18 cellular contexts compared by ENCODE assay signal in genomic region chr9:131485206-131485605, GRCh38. TPM values are rescaled to one million over a fixed set of nuclear protein-coding genes. Genes with fewer than 3 reads are reported as not detected.
DNase-seq lines count a peak whose midpoint lies in the region; ATAC-seq and TF ChIP-seq lines count a peak whose summit lies in the region.
"Had no signal": no experiment of that assay in that cellular context is flagged by ENCODE, and none has a peak within 500 bp of the region (broad histone marks: within the 10 kb centered on the region; RNA-seq: fewer than 3 reads in every experiment).

No MANE protein-coding gene starts in this region.

- no peak for TF ChIP-seq CTCF in MM.1S (IDR thresholded peaks at IDR 0.05; ENCODE audit: low read length)
- no peak for TF ChIP-seq CTCF in sigmoid colon (IDR thresholded peaks at IDR 0.05)
- no peak for TF ChIP-seq CTCF in GM13976 (IDR thresholded peaks at IDR 0.05; ENCODE audit: borderline replicate concordance, control extremely low read depth, extremely low read depth, insufficient read depth, missing control alignments)

- H3K27me3 ChIP-seq in MM.1S (replicated peaks; ENCODE audit: insufficient read depth, low read length) (no peaks in the 10 kb centered on the region), right cardiac atrium (ENCODE audit: control insufficient read depth, insufficient read depth) (no peaks in the 10 kb centered on the region), sigmoid colon (no peaks in the 10 kb centered on the region)
- H3K27me3 ChIP-seq: BE2C had no signal

- no peak overlapping the region for H2AFZ ChIP-seq in MM.1S (ENCODE audit: low read length)

- no peak for DNase-seq in activated naive CD4-positive, alpha-beta T cell treated with anti-CD3 and anti-CD28 coated beads, Interleukin-2, amount 10 ng/mL, durations not matched to agents 7 days and 5 days
- no peak for DNase-seq in activated naive CD4-positive, alpha-beta T cell treated with anti-CD3 and anti-CD28 coated beads for 36 hours
- DNase-seq in MM.1S (no peak), right cardiac atrium (peak in 2 of 3 donors; percentile 38 to 47), sigmoid colon (no peak), GM13976 (ENCODE audit: low spot score) (no peak), middle frontal gyrus (ENCODE audit: extremely low spot score, low spot score) (no peak), GM19238 (ENCODE audit: insufficient read length, low spot score) (no peak)
- DNase-seq: 8988T; BE2C; CD8-positive, alpha-beta T cell; DMS79 treated with DMSO at 0.1 percent for 48 hours; Karpas-422; NCI-H1105 treated with DMSO at 0.1 percent for 48 hours; NCI-H1694 treated with DMSO at 0.1 percent for 48 hours; NCI-H2107; NCI-H2227 treated with DMSO at 0.1 percent for 48 hours; NCI-H524 treated with DMSO at 0.1 percent for 48 hours had no signal

- intact Hi-C loops in activated naive CD4-positive, alpha-beta T cell treated with anti-CD3 and anti-CD28 coated beads for 36 hours (cut with micrococcal nuclease), result no loop called here
- intact Hi-C loops in right cardiac atrium (cut with DNase I) (no loop called here), sigmoid colon (cut with DNase I) (no loop called here)

- H3K4me3 ChIP-seq in MM.1S (ENCODE audit: low read length), result no peak overlapping the region
- H3K4me3 ChIP-seq in right cardiac atrium (ENCODE audit: low read length), result no peak overlapping the region
- no peak overlapping the region for H3K4me3 ChIP-seq in sigmoid colon

- CTCF ChIA-PET in activated naive CD4-positive, alpha-beta T cell treated with anti-CD3 and anti-CD28 coated beads, Interleukin-2, amount 10 ng/mL, durations not matched to agents 7 days and 5 days (lab: Charles Lee), result no interaction called here
- CTCF ChIA-PET in activated naive CD4-positive, alpha-beta T cell treated with anti-CD3 and anti-CD28 coated beads for 36 hours (lab: Charles Lee), result no interaction called here

- 86% methylated on average over 12 of the region's 12 CpGs for WGBS in right cardiac atrium
- 90 to 93% methylated on average over 12 of the region's 12 CpGs for WGBS in sigmoid colon, 2 donors

- H3K4me2 ChIP-seq in MM.1S (ENCODE audit: low read depth, low read length), result no peak overlapping the region

- H3K36me3 Mint-ChIP-seq in activated naive CD4-positive, alpha-beta T cell treated with anti-CD3 and anti-CD28 coated beads, Interleukin-2, amount 10 ng/mL, durations not matched to agents 7 days and 5 days, result peaks cover 75% of the 10 kb centered on the region
- H3K36me3 Mint-ChIP-seq in activated naive CD4-positive, alpha-beta T cell treated with anti-CD3 and anti-CD28 coated beads for 36 hours (ENCODE audit: low read depth), result peaks cover 50% of the 10 kb centered on the region

- peaks cover 15% of the 10 kb centered on the region for H3F3A ChIP-seq in MM.1S (ENCODE audit: insufficient read depth, low read length)

- no peak for TF ChIP-seq EP300 in sigmoid colon (IDR thresholded peaks at IDR 0.05)

- no peaks in the 10 kb centered on the region for H3K9me2 ChIP-seq in MM.1S (replicated peaks; ENCODE audit: insufficient read depth, low read length)

- H3K9me3 ChIP-seq in MM.1S (replicated peaks; ENCODE audit: insufficient read depth, low read length) (no peaks in the 10 kb centered on the region), right cardiac atrium (ENCODE audit: control insufficient read depth, low read length) (no peaks in the 10 kb centered on the region), sigmoid colon (no peaks in the 10 kb centered on the region)
- H3K9me3 ChIP-seq: BE2C had no signal

- peak overlapping the region; percentile 5; the same call in 1 of the 2 replicates for H3K9ac ChIP-seq in MM.1S (ENCODE audit: low read length)

- H4K20me1 ChIP-seq in MM.1S (ENCODE audit: insufficient read depth, low read length), result no peaks in the 10 kb centered on the region

- H3K36me3 ChIP-seq in MM.1S (replicated peaks; ENCODE audit: insufficient read depth, low read length) (peaks cover 6% of the 10 kb centered on the region; the same call in 1 of the 2 replicates), sigmoid colon (peaks cover 69 to 97% (median 89%) of the 10 kb centered on the region in 4 donors)

- in situ Hi-C loops in GM13976 (cut with MboI; ENCODE audit: low sequenced_read_pairs, unreplicated experiment), result loop anchor here (10.0 kb wide), 1 partner anchor 120 kb away; no protein-coding TSS in a partner anchor

- H3K79me2 ChIP-seq in MM.1S (ENCODE audit: low read length), result peaks cover 80% of the 10 kb centered on the region

- H3K4me1 Mint-ChIP-seq in activated naive CD4-positive, alpha-beta T cell treated with anti-CD3 and anti-CD28 coated beads, Interleukin-2, amount 10 ng/mL, durations not matched to agents 7 days and 5 days, result no peaks in the 10 kb centered on the region
- H3K4me1 Mint-ChIP-seq in activated naive CD4-positive, alpha-beta T cell treated with anti-CD3 and anti-CD28 coated beads for 36 hours (ENCODE audit: low read depth), result peaks cover under 1% of the 10 kb centered on the region

- H3K27ac Mint-ChIP-seq in activated naive CD4-positive, alpha-beta T cell treated with anti-CD3 and anti-CD28 coated beads, Interleukin-2, amount 10 ng/mL, durations not matched to agents 7 days and 5 days, result peak overlapping the region; percentile 7
- no peak overlapping the region for H3K27ac Mint-ChIP-seq in activated naive CD4-positive, alpha-beta T cell treated with anti-CD3 and anti-CD28 coated beads for 36 hours
- H3K27ac Mint-ChIP-seq: CD8-positive, alpha-beta T cell had no signal

- ATAC-seq in right cardiac atrium, result no peak
- ATAC-seq: CD8-positive, alpha-beta T cell had no signal

- peak overlapping the region; percentile 61; the same call in 1 of the 2 replicates for H3K27ac ChIP-seq in MM.1S (ENCODE audit: low read length)
- H3K27ac ChIP-seq in right cardiac atrium (ENCODE audit: low read length), result no peak overlapping the region
- peak overlapping the region; percentile 72 to 81 (median 78) for H3K27ac ChIP-seq in sigmoid colon

- no peak for TF ChIP-seq POLR2A in sigmoid colon (IDR thresholded peaks at IDR 0.05)

- no peak overlapping the region for H3K4me3 Mint-ChIP-seq in activated naive CD4-positive, alpha-beta T cell treated with anti-CD3 and anti-CD28 coated beads, Interleukin-2, amount 10 ng/mL, durations not matched to agents 7 days and 5 days
- no peak overlapping the region for H3K4me3 Mint-ChIP-seq in activated naive CD4-positive, alpha-beta T cell treated with anti-CD3 and anti-CD28 coated beads for 36 hours
- H3K4me3 Mint-ChIP-seq: CD8-positive, alpha-beta T cell had no signal

- no peaks in the 10 kb centered on the region for H3K9me3 Mint-ChIP-seq in activated naive CD4-positive, alpha-beta T cell treated with anti-CD3 and anti-CD28 coated beads, Interleukin-2, amount 10 ng/mL, durations not matched to agents 7 days and 5 days
- no peaks in the 10 kb centered on the region for H3K9me3 Mint-ChIP-seq in activated naive CD4-positive, alpha-beta T cell treated with anti-CD3 and anti-CD28 coated beads for 36 hours
- H3K9me3 Mint-ChIP-seq: CD8-positive, alpha-beta T cell had no signal

- no peaks in the 10 kb centered on the region for H3K27me3 Mint-ChIP-seq in activated naive CD4-positive, alpha-beta T cell treated with anti-CD3 and anti-CD28 coated beads, Interleukin-2, amount 10 ng/mL, durations not matched to agents 7 days and 5 days
- H3K27me3 Mint-ChIP-seq in activated naive CD4-positive, alpha-beta T cell treated with anti-CD3 and anti-CD28 coated beads for 36 hours (ENCODE audit: low read depth), result no peaks in the 10 kb centered on the region

- peaks cover 21% of the 10 kb centered on the region for H3K4me1 ChIP-seq in MM.1S (ENCODE audit: low read length)
- H3K4me1 ChIP-seq in right cardiac atrium (ENCODE audit: control insufficient read depth, insufficient read depth, low read length), result peaks cover 4% of the 10 kb centered on the region
- peaks cover 0 to 35% (median 16%) of the 10 kb centered on the region in 4 donors for H3K4me1 ChIP-seq in sigmoid colon
- H3K4me1 ChIP-seq: BE2C had no signal

RNA-seq across cellular contexts. Expression of gene POMT1, which starts 17.5 kb away (rescaled TPM):
- 10 to 100 TPM; 28.7 to 33.8 TPM for total RNA-seq in activated naive CD4-positive, alpha-beta T cell treated with anti-CD3 and anti-CD28 coated beads for 36 hours
- total RNA-seq in right cardiac atrium, result 10 to 100 TPM; 17.3 to 21.9 (median 20.4) TPM
- polyA plus RNA-seq in right cardiac atrium, result 18.4 TPM
- total RNA-seq in sigmoid colon, result 10 to 100 TPM; 21.9 to 61.2 (median 30.0) TPM
- 10 to 100 TPM in 1 of 3 donors, 1 to 10 TPM in 2; 3.6 to 19.8 (median 4.4) TPM for polyA plus RNA-seq in sigmoid colon

RNA-seq across cellular contexts. Expression of gene UCK1, which starts 45.9 kb away (rescaled TPM):
- 10 to 100 TPM; 18.7 to 21.7 TPM for total RNA-seq in activated naive CD4-positive, alpha-beta T cell treated with anti-CD3 and anti-CD28 coated beads for 36 hours
- total RNA-seq in right cardiac atrium, result 10 to 100 TPM; 26.1 to 32.0 (median 27.9) TPM
- polyA plus RNA-seq in right cardiac atrium, result 31.5 TPM
- total RNA-seq in sigmoid colon, result 10 to 100 TPM; 35.7 to 67.5 (median 52.0) TPM
- 10 to 100 TPM; 20.8 to 30.1 (median 28.2) TPM for polyA plus RNA-seq in sigmoid colon

Comparison
In these comparisons a context has a peak if more than half of its experiments do, and no peak if none do; other contexts are left out.
1. DNase-seq: peak in right cardiac atrium (2 of 3); none in activated naive CD4-positive, alpha-beta T cell treated with anti-CD3 and anti-CD28 coated beads, Interleukin-2, amount 10 ng/mL, durations not matched to agents 7 days and 5 days (single experiment), activated naive CD4-positive, alpha-beta T cell treated with anti-CD3 and anti-CD28 coated beads for 36 hours (single experiment), MM.1S (single experiment), sigmoid colon (single experiment), GM13976 (single experiment), middle frontal gyrus (single experiment) and GM19238 (single experiment).